ENCODE assay signal across 1 cellular context in the genomic region with DNA sequence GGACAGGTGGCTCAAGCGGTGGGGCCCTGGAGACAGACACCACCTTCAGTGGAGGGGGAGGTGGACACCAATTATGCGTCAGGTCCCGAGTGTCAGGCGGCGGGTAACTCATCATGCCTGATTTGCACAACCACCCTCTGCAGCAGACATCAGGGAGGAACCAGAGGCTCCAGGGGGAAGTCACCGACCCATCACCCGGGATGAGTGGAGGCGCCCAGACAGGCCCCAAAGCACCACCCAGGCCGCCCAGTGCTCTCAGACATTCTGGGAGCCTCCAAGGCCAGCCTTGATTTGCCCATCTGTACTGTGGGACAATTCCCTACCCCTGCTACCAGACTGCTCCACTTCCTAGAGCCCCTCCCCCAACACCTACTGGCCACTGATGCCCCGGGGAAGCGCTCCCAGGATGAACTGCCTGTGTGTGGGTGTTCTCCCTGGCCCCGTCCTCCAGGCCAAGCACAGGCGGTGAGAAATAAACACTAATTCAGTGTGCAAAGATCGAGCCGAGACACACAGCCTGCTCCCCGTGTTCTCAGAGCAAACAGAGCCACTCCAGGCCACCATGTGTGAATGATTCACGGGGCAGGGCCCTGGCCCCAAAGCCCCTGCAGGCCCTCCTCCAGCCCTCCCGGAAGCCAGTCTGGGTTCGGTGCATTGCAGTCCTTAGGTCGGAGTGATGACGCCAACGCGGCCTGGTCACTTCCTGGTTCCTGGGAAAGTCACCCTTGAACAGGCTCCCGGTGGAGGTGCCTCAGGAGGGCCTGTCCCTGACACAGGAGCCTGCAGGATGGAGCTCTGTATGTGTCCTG.
TF ChIP-seq lines count a peak whose summit lies in the region.

No MANE protein-coding gene starts in this region.

TF ChIP-seq in HepG2, 621 proteins besides CTCF, POLR2A, EP300 and RAD21 (continued from another document and continues in another):
- peak; percentile 91 for TF ChIP-seq ZNF574 (CRISPR knock-in tag; IDR thresholded peaks at IDR 0.05)
- TF ChIP-seq ZNF282 (IDR thresholded peaks at IDR 0.05; ENCODE audit: partially characterized antibody), result no peak
- TF ChIP-seq POGK (CRISPR knock-in tag; conservative IDR thresholded peaks at IDR 0.05), result peak; percentile 66; the same call in 1 of the 2 replicates
- no peak; the same call in 1 of the 2 replicates for TF ChIP-seq CENPT (CRISPR knock-in tag; IDR thresholded peaks at IDR 0.05; ENCODE audit: low read depth)
- peak; percentile 70 for TF ChIP-seq CEBPG (CRISPR knock-in tag; IDR thresholded peaks at IDR 0.05)
- TF ChIP-seq ZNF101 (CRISPR knock-in tag; IDR thresholded peaks at IDR 0.05; ENCODE audit: borderline replicate concordance, low read depth), result peak; percentile 88; the same call in 1 of the 2 replicates
- no peak for TF ChIP-seq RFXANK (CRISPR knock-in tag; IDR thresholded peaks at IDR 0.05)
- no peak for TF ChIP-seq HNRNPK (IDR thresholded peaks at IDR 0.05; ENCODE audit: low read depth, low read length, poor library complexity, severe bottlenecking)
- peak; percentile 98 for TF ChIP-seq SALL1 (CRISPR knock-in tag; IDR thresholded peaks at IDR 0.05)
- no peak for TF ChIP-seq ZNF780A (CRISPR knock-in tag; IDR thresholded peaks at IDR 0.05)
- peak; percentile 55; the same call in 1 of the 2 replicates for TF ChIP-seq NR2F2 (IDR thresholded peaks at IDR 0.05; ENCODE audit: borderline replicate concordance, low read depth)
- TF ChIP-seq TEAD2 (CRISPR knock-in tag; IDR thresholded peaks at IDR 0.05), result no peak; the same call in 1 of the 2 replicates
- TF ChIP-seq ATM (IDR thresholded peaks at IDR 0.05; ENCODE audit: borderline replicate concordance), result no peak
- TF ChIP-seq ZNF205 (CRISPR knock-in tag; IDR thresholded peaks at IDR 0.05), result peak; percentile 87
- TF ChIP-seq TRIM24 (CRISPR knock-in tag; IDR thresholded peaks at IDR 0.05), result peak; percentile 55
- 0 out of 2 replicates have a peak, but pooled peaks have one; percentile 13 for TF ChIP-seq STAT5B (CRISPR knock-in tag; IDR thresholded peaks at IDR 0.05)
- TF ChIP-seq IRX3 (CRISPR knock-in tag; IDR thresholded peaks at IDR 0.05; ENCODE audit: borderline replicate concordance, low read depth), result 0 out of 2 replicates have a peak, but pooled peaks have one; percentile 73
- TF ChIP-seq ZKSCAN5 (CRISPR knock-in tag; IDR thresholded peaks at IDR 0.05), result peak; percentile 41; the same call in 1 of the 2 replicates
- TF ChIP-seq NCOA2 (CRISPR knock-in tag; IDR thresholded peaks at IDR 0.05), result peak; percentile 66; the same call in 1 of the 2 replicates
- TF ChIP-seq ZNF572 (CRISPR knock-in tag; IDR thresholded peaks at IDR 0.05), result peak; percentile 78; the same call in 1 of the 2 replicates
- TF ChIP-seq WIZ (CRISPR knock-in tag; IDR thresholded peaks at IDR 0.05), result peak; percentile 76; the same call in 1 of the 2 replicates
- TF ChIP-seq, protein P1, sequence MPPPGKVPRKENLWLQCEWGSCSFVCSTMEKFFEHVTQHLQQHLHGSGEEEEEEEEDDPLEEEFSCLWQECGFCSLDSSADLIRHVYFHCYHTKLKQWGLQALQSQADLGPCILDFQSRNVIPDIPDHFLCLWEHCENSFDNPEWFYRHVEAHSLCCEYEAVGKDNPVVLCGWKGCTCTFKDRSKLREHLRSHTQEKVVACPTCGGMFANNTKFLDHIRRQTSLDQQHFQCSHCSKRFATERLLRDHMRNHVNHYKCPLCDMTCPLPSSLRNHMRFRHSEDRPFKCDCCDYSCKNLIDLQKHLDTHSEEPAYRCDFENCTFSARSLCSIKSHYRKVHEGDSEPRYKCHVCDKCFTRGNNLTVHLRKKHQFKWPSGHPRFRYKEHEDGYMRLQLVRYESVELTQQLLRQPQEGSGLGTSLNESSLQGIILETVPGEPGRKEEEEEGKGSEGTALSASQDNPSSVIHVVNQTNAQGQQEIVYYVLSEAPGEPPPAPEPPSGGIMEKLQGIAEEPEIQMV (CRISPR knock-in tag; IDR thresholded peaks at IDR 0.05; ENCODE audit: low read depth), result peak; percentile 85; the same call in 1 of the 2 replicates
- TF ChIP-seq NFATC3 (CRISPR knock-in tag; IDR thresholded peaks at IDR 0.05), result 0 out of 2 replicates have a peak, but pooled peaks have one; percentile 72
- peak; percentile 74 for TF ChIP-seq AGO2 (optimal IDR thresholded peaks at IDR 0.05; ENCODE audit: low read depth, low read length)
- peak; percentile 84 for TF ChIP-seq GATAD1 (CRISPR knock-in tag; IDR thresholded peaks at IDR 0.05)
- peak; percentile 94 for TF ChIP-seq CCDC6 (CRISPR knock-in tag; IDR thresholded peaks at IDR 0.05)
- no peak for TF ChIP-seq ZNF234 (CRISPR knock-in tag; conservative IDR thresholded peaks at IDR 0.05)
- no peak for TF ChIP-seq USF2 (IDR thresholded peaks at IDR 0.05; ENCODE audit: low read depth, low read length)
- peak; percentile 48; the same call in 1 of the 2 replicates for TF ChIP-seq USF2 (CRISPR knock-in tag; IDR thresholded peaks at IDR 0.05; ENCODE audit: borderline replicate concordance)
- peak; percentile 92; the same call in 1 of the 2 replicates for TF ChIP-seq ZBTB7A (CRISPR knock-in tag; IDR thresholded peaks at IDR 0.05)
- peak; percentile 49; the same call in 1 of the 2 replicates for TF ChIP-seq SOX13 (IDR thresholded peaks at IDR 0.05)
- peak in 1 of 2 experiments; percentile 67; a peak in 1 of 4 replicates for TF ChIP-seq SOX13 (CRISPR knock-in tag; conservative IDR thresholded peaks at IDR 0.05 in 1 of 2, IDR thresholded peaks at IDR 0.05 in 1 of 2)
- TF ChIP-seq ZNF710 (CRISPR knock-in tag; IDR thresholded peaks at IDR 0.05; ENCODE audit: borderline replicate concordance), result peak; percentile 89; the same call in 1 of the 2 replicates
- no peak for TF ChIP-seq ZNF549 (CRISPR knock-in tag; IDR thresholded peaks at IDR 0.05)
- TF ChIP-seq SETDB1 (CRISPR knock-in tag; IDR thresholded peaks at IDR 0.05; ENCODE audit: borderline replicate concordance), result no peak
- TF ChIP-seq ZFYVE20 (CRISPR knock-in tag; IDR thresholded peaks at IDR 0.05; ENCODE audit: borderline replicate concordance, low read depth), result no peak
- no peak for TF ChIP-seq LCORL (IDR thresholded peaks at IDR 0.05)
- peak; percentile 100 for TF ChIP-seq LCORL (CRISPR knock-in tag; IDR thresholded peaks at IDR 0.05)
- TF ChIP-seq PHF20 (CRISPR knock-in tag; IDR thresholded peaks at IDR 0.05), result peak; percentile 91
- peak; percentile 82; the same call in 1 of the 2 replicates for TF ChIP-seq SNAI1 (CRISPR knock-in tag; IDR thresholded peaks at IDR 0.05; ENCODE audit: borderline replicate concordance)
- TF ChIP-seq ZNF253 (CRISPR knock-in tag; IDR thresholded peaks at IDR 0.05; ENCODE audit: borderline replicate concordance), result 0 out of 2 replicates have a peak, but pooled peaks have one; percentile 51
- peak; percentile 96 for TF ChIP-seq ZFY (CRISPR knock-in tag; IDR thresholded peaks at IDR 0.05)
- TF ChIP-seq REXO4 (CRISPR knock-in tag; IDR thresholded peaks at IDR 0.05; ENCODE audit: borderline replicate concordance), result no peak
- TF ChIP-seq YEATS2 (CRISPR knock-in tag; IDR thresholded peaks at IDR 0.05; ENCODE audit: borderline replicate concordance), result peak; percentile 84; the same call in 1 of the 2 replicates
- no peak for TF ChIP-seq ZNF24 (IDR thresholded peaks at IDR 0.05)
- TF ChIP-seq, protein P2, sequence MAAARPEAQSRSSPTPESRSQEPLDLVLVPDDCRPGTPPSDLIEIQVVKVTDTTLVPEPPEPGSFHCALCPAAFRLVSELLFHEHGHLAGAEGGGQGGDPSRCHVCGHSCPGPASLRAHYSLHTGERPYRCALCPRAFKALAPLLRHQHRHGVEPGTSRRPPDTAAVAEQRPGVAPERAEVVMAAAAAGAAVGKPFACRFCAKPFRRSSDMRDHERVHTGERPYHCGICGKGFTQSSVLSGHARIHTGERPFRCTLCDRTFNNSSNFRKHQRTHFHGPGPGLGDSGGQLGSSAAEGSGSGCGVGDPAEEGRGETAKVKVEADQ (CRISPR knock-in tag; IDR thresholded peaks at IDR 0.05; ENCODE audit: borderline replicate concordance), result peak; percentile 89; the same call in 1 of the 2 replicates
- TF ChIP-seq CAMTA2 (CRISPR knock-in tag; IDR thresholded peaks at IDR 0.05; ENCODE audit: borderline replicate concordance), result 0 out of 2 replicates have a peak, but pooled peaks have one; percentile 26
- no peak; the same call in 1 of the 2 replicates for TF ChIP-seq HBP1 (CRISPR knock-in tag; IDR thresholded peaks at IDR 0.05; ENCODE audit: low read depth)
- no peak for TF ChIP-seq ZKSCAN1 (IDR thresholded peaks at IDR 0.05; ENCODE audit: low read length)
- TF ChIP-seq, protein P3, sequence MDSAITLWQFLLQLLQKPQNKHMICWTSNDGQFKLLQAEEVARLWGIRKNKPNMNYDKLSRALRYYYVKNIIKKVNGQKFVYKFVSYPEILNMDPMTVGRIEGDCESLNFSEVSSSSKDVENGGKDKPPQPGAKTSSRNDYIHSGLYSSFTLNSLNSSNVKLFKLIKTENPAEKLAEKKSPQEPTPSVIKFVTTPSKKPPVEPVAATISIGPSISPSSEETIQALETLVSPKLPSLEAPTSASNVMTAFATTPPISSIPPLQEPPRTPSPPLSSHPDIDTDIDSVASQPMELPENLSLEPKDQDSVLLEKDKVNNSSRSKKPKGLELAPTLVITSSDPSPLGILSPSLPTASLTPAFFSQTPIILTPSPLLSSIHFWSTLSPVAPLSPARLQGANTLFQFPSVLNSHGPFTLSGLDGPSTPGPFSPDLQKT (CRISPR knock-in tag; IDR thresholded peaks at IDR 0.05; ENCODE audit: borderline replicate concordance), result no peak
- TF ChIP-seq ZNF543 (CRISPR knock-in tag; IDR thresholded peaks at IDR 0.05), result peak; percentile 96
- TF ChIP-seq JDP2 (CRISPR knock-in tag; IDR thresholded peaks at IDR 0.05; ENCODE audit: borderline replicate concordance), result no peak
- peak; percentile 96 for TF ChIP-seq ZNF746 (CRISPR knock-in tag; IDR thresholded peaks at IDR 0.05)
